ENCODE assay signal across 8 cellular contexts in the genomic region with DNA sequence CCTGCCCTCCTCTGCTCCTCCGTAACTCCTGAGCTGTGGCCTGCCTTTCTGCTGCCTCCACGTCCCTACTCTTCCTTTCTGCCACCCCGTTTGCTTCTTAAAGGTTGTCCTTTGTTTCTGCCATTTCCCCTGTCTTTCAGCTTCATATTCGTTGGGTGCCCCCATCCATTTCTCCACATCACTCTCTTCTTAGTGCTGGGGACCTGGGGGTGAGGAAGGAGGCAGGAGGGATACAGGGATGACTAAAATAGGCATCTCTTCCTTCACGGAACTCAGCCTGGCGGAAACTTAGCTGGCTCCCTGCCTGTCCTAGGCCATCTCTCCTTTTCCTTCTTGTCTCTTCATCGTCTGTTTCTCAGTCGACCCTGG.
DNase-seq lines count a peak whose midpoint lies in the region; ATAC-seq, FAIRE-seq and TF ChIP-seq lines count a peak whose summit lies in the region.

No MANE protein-coding gene starts in this region.

- no peaks in the 10 kb centered on the region for H3K9me3 Mint-ChIP-seq in CD4-positive, alpha-beta T cell

- CTCF ChIA-PET in CD4-positive, alpha-beta T cell (lab: Charles Lee) = no interaction called here
- CTCF ChIA-PET in RWPE1 (lab: Yijun Ruan, JAX) = interaction anchor here (0.6 to 3.4 kb wide), 9 partner anchors 8 to 143 kb away, joined by 3 to 26 read pairs (median 3); no protein-coding TSS in a partner anchor

- FAIRE-seq in pancreas (lab: Jason Lieb, UNC) = no peak

- DNase-seq in CD4-positive, alpha-beta T cell = no peak
- DNase-seq in RWPE1 (ENCODE audit: low spot score) (no peak), epithelial cell of esophagus (ENCODE audit: low read depth) (no peak), pancreas (no peak), SK-N-DZ (ENCODE audit: low spot score) (no peak), T1000 (lab: John Stamatoyannopoulos, UW) (no peak)

- H3K36me3 Mint-ChIP-seq in CD4-positive, alpha-beta T cell (ENCODE audit: low read depth) = no peaks in the 10 kb centered on the region

- H3K36me3 ChIP-seq in pancreas = no peaks in the 10 kb centered on the region

- H3K4me1 Mint-ChIP-seq in CD4-positive, alpha-beta T cell (ENCODE audit: low read depth) = peaks cover 13% of the 10 kb centered on the region

- WGBS in pancreas, 2 donors = 35 to 40% methylated on average over 7 to 8 of the region's 8 CpGs

- POLR2A ChIA-PET in CD4-positive, alpha-beta T cell (lab: Charles Lee) = interaction anchor here (0.6 kb wide), 1 partner anchor 97 kb away, joined by 5 read pairs; no protein-coding TSS in a partner anchor
- POLR2A ChIA-PET in RWPE1 (lab: Yijun Ruan, JAX; ENCODE audit: low non-redundant PET) = no interaction called here

- intact Hi-C loops in CD4-positive, alpha-beta T cell (cut with DNase I, micrococcal nuclease) = loop anchor here (2.0 to 10.0 kb wide), 2 partner anchors 121 to 961 kb away; partner anchors contain the start of genes AIM2 (in 1 of the 2) and KIRREL1 (in 1 of the 2)
- intact Hi-C loops in pancreas (cut with DNase I) = loop anchor here in 1 of 3 donors (10.0 kb wide), 1 partner anchor 139 kb away; no protein-coding TSS in a partner anchor

- H3K4me3 ChIP-seq in epithelial cell of esophagus (ENCODE audit: low read length) (peak overlapping the region; percentile 3), pancreas (peak overlapping the region in 3 of 4 donors; percentile 39 to 55 (median 46))

- peak overlapping the region; percentile 74 for H3K4me3 Mint-ChIP-seq in CD4-positive, alpha-beta T cell

- H3K27me3 Mint-ChIP-seq in CD4-positive, alpha-beta T cell = peaks cover 68% of the 10 kb centered on the region

- no peaks in the 10 kb centered on the region for H3K9me3 ChIP-seq in CD4-positive, alpha-beta T cell (ENCODE audit: control insufficient read depth, low read length)
- no peaks in the 10 kb centered on the region for H3K9me3 ChIP-seq in pancreas

- no peak for TF ChIP-seq CTCF in CD4-positive, alpha-beta T cell (IDR thresholded peaks at IDR 0.05)
- TF ChIP-seq CTCF in RWPE1 (conservative IDR thresholded peaks at IDR 0.05; ENCODE audit: low read depth) (peak; percentile 21; the same call in 1 of the 2 replicates), epithelial cell of esophagus (IDR thresholded peaks at IDR 0.05; ENCODE audit: insufficient read depth, low read depth, low read length, missing control alignments) (no peak), pancreas (IDR thresholded peaks at IDR 0.05) (no peak)

- no peak overlapping the region for H3K27ac ChIP-seq in CD4-positive, alpha-beta T cell (ENCODE audit: low read depth, low read length)
- H3K27ac ChIP-seq in RWPE1 (no peak overlapping the region), pancreas (no peak overlapping the region)

- ATAC-seq in CD4-positive, alpha-beta T cell (ENCODE audit: poor library complexity) = no peak
- no peak for ATAC-seq in pancreas
- no peak for ATAC-seq in HG02870 (IDR thresholded peaks at IDR 0.05; ENCODE audit: unreplicated experiment)
- ATAC-seq in GM21825 (IDR thresholded peaks at IDR 0.05; ENCODE audit: unreplicated experiment) = no peak

- no peaks in the 10 kb centered on the region for H3K4me1 ChIP-seq in pancreas

- H3K27ac Mint-ChIP-seq in CD4-positive, alpha-beta T cell = no peak overlapping the region

- H3K27me3 ChIP-seq in CD4-positive, alpha-beta T cell (ENCODE audit: control insufficient read depth, insufficient read depth, low read length) = peaks cover 37% of the 10 kb centered on the region
- H3K27me3 ChIP-seq in pancreas = peaks cover 0 to 7% (median 0%) of the 10 kb centered on the region in 4 donors
